Comparison of ENCODE assay signal across 23 cellular contexts in genomic region chr14:55973285-55973800, GRCh38.
"Had no signal": no experiment of that assay in that cellular context is flagged by ENCODE, and none has a peak within 500 bp of the region (broad histone marks: within the 10 kb centered on the region; RNA-seq: fewer than 3 reads in every experiment).

No MANE protein-coding gene starts in this region.

- FAIRE-seq: endometrium, frontal cortex, keratinocyte, small intestine had no signal

- H3K36me3 Mint-ChIP-seq: naive thymus-derived CD8-positive, alpha-beta T cell had no signal

- H3K9me3 ChIP-seq: left lung, ovary, right lobe of liver, suprapubic skin, transverse colon, upper lobe of right lung, uterus had no signal

- H3K27ac ChIP-seq: left lung, ovary, right lobe of liver, suprapubic skin, transverse colon, upper lobe of right lung, uterus had no signal

- H3K4me1 Mint-ChIP-seq: stimulated activated naive CD8-positive, alpha-beta T cell treated with anti-CD3 and anti-CD28 coated beads, Interleukin-15, amount 100 ng/mL, for 72 hours had no signal

- H3K36me3 ChIP-seq: left lung, ovary, right lobe of liver, suprapubic skin, transverse colon, upper lobe of right lung, uterus had no signal

- H3K4me1 ChIP-seq: left lung, right lobe of liver, upper lobe of right lung, uterus had no signal

- ATAC-seq: effector memory CD8-positive, alpha-beta T cell; left lung; naive thymus-derived CD8-positive, alpha-beta T cell; right lobe of liver; stimulated activated naive CD8-positive, alpha-beta T cell treated with anti-CD3 and anti-CD28 coated beads, Interleukin-15, amount 100 ng/mL, for 72 hours; upper lobe of right lung had no signal

- H3K27me3 ChIP-seq: left lung, ovary, right lobe of liver, suprapubic skin, transverse colon, upper lobe of right lung, uterus had no signal

- H3K9me3 Mint-ChIP-seq: effector memory CD8-positive, alpha-beta T cell; naive thymus-derived CD8-positive, alpha-beta T cell; stimulated activated naive CD8-positive, alpha-beta T cell treated with anti-CD3 and anti-CD28 coated beads, Interleukin-15, amount 100 ng/mL, for 72 hours had no signal

- H3K27ac Mint-ChIP-seq: effector memory CD8-positive, alpha-beta T cell; naive thymus-derived CD8-positive, alpha-beta T cell; stimulated activated naive CD8-positive, alpha-beta T cell treated with anti-CD3 and anti-CD28 coated beads, Interleukin-15, amount 100 ng/mL, for 72 hours had no signal

- H3K4me3 ChIP-seq: left lung, ovary, right lobe of liver, suprapubic skin, transverse colon, upper lobe of right lung, uterus had no signal

- H3K4me3 Mint-ChIP-seq: effector memory CD8-positive, alpha-beta T cell; naive thymus-derived CD8-positive, alpha-beta T cell; stimulated activated naive CD8-positive, alpha-beta T cell treated with anti-CD3 and anti-CD28 coated beads, Interleukin-15, amount 100 ng/mL, for 72 hours had no signal

- DNase-seq: cerebellar nuclear complex; cortex of kidney; effector memory CD8-positive, alpha-beta T cell; left lung; mesenchymal stem cell; naive thymus-derived CD8-positive, alpha-beta T cell; occipital lobe; ovary; right lobe of liver; small intestine; stimulated activated CD4-positive, alpha-beta T cell treated with anti-CD3 and anti-CD28 coated beads, Interleukin-12 subunit alpha, Interleukin-12 subunit beta, amount 100 ng/mL, for 4 hours; stimulated activated CD4-positive, alpha-beta T cell treated with anti-CD3 and anti-CD28 coated beads, Interleukin-1b, Interleukin-23, amount 100 ng/mL, for 48 hours; stimulated activated CD4-positive, alpha-beta T cell treated with anti-CD3 and anti-CD28 coated beads, Interleukin-4, amount 100 ng/mL, for 1 hour; stimulated activated CD8-positive, alpha-beta memory T cell treated with anti-CD3 and anti-CD28 coated beads, Interleukin-4, amount 100 ng/mL, for 48 hours; stimulated activated naive CD4-positive, alpha-beta T cell; stimulated activated naive CD8-positive, alpha-beta T cell treated with anti-CD3 and anti-CD28 coated beads, Interleukin-15, amount 100 ng/mL, for 72 hours; transverse colon; upper lobe of right lung; uterus had no signal
